In the genomic region with DNA sequence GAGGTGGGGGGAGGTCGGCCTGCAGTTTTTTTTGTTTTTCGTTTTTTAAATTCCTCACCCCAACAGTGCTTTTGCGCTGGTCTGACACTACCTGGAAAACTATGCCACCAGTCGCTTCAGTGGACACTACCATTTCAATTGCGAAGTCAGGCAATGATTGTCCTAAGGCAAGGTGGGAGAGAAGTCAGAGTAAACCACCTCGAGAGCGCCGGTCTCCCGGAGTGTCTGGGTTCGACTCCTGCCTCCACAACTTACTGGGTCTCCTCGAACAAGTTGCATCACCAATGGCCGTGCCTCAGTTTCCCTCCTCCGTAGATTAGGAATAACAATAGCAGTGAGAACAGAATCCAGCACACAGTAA, we compare ENCODE assay signal across 10 cellular contexts. TPM values are rescaled to one million over a fixed set of nuclear protein-coding genes. Genes with fewer than 3 reads are reported as not detected.
DNase-seq lines count a peak whose midpoint lies in the region; ATAC-seq and TF ChIP-seq lines count a peak whose summit lies in the region.
"Had no signal": no experiment of that assay in that cellular context is flagged by ENCODE, and none has a peak within 500 bp of the region (broad histone marks: within the 10 kb centered on the region; RNA-seq: fewer than 3 reads in every experiment).

No MANE protein-coding gene starts in this region.

- H3K27ac ChIP-seq in RWPE2 (ENCODE audit: poor library complexity, severe bottlenecking): no peak overlapping the region
- H3K27ac ChIP-seq in osteoblast (ENCODE audit: low read depth, low read length): no peak overlapping the region

- H3K27me3 ChIP-seq in RWPE2 (ENCODE audit: insufficient read depth, poor library complexity, severe bottlenecking): no peaks in the 10 kb centered on the region
- peaks cover 72% of the 10 kb centered on the region for H3K27me3 ChIP-seq in osteoblast (ENCODE audit: insufficient read depth, low read length)

- H3K36me3 ChIP-seq in RWPE2 (ENCODE audit: low read depth) (no peaks in the 10 kb centered on the region), osteoblast (ENCODE audit: insufficient read depth, low read length) (no peaks in the 10 kb centered on the region)

- H2AFZ ChIP-seq in osteoblast (ENCODE audit: low read length): peak overlapping the region; percentile 89

- no peaks in the 10 kb centered on the region for H3K79me2 ChIP-seq in osteoblast (ENCODE audit: insufficient read depth, low read length)

- DNase-seq in CD14-positive monocyte (ENCODE audit: low spot score): no peak
- no peak for DNase-seq in RWPE2 (ENCODE audit: low spot score)
- no peak for DNase-seq in fibroblast of villous mesenchyme (ENCODE audit: low read depth)
- no peak for DNase-seq in osteoblast (ENCODE audit: insufficient read length, low spot score, missing footprints)
- DNase-seq in activated gamma-delta T cell treated with Interleukin-2 at 50 U/mL for 16 hours: no peak
- DNase-seq in DMS114 treated with DMSO at 0.1 percent for 48 hours (lab: John Stamatoyannopoulos, UW; ENCODE audit: unreplicated experiment): no peak
- no peak for DNase-seq in effector CD8-positive, alpha-beta T cell (lab: John Stamatoyannopoulos, UW)
- DNase-seq: activated CD4-positive, alpha-beta T cell treated with anti-CD3 and anti-CD28 coated beads, Interleukin-2, amount 50 U/mL, for 1 hour had no signal

- H4K20me1 ChIP-seq in osteoblast (ENCODE audit: insufficient read depth, low read length): no peaks in the 10 kb centered on the region

- H3K4me3 ChIP-seq in RWPE2 (ENCODE audit: severe bottlenecking) (peak overlapping the region; percentile 39), fibroblast of villous mesenchyme (ENCODE audit: low read depth, low read length) (peak overlapping the region; percentile 73), osteoblast (ENCODE audit: insufficient read depth, low read length) (peak overlapping the region; percentile 73)
- H3K4me3 ChIP-seq: K562 had no signal

- peaks cover 9% of the 10 kb centered on the region for H3K4me1 Mint-ChIP-seq in CD14-positive monocyte

- peaks cover 47 to 59% (median 52%) of the 10 kb centered on the region in 3 donors for H3K27me3 Mint-ChIP-seq in CD14-positive monocyte (ENCODE audit: low read depth in 3 of 3)

- no peak for ATAC-seq in RWPE2 (ENCODE audit: low read depth)
- no peak for ATAC-seq in HG03520 (IDR thresholded peaks at IDR 0.05; ENCODE audit: unreplicated experiment)

- H3K27ac Mint-ChIP-seq in CD14-positive monocyte: no peak overlapping the region

- peaks cover 0 to 5% of the 10 kb centered on the region in 2 donors for H3K36me3 Mint-ChIP-seq in CD14-positive monocyte

- peak overlapping the region; percentile 91 for H3K4me2 ChIP-seq in osteoblast (ENCODE audit: insufficient read depth, low read length)

- TF ChIP-seq CTCF in CD14-positive monocyte (IDR thresholded peaks at IDR 0.05) (no peak), RWPE2 (IDR thresholded peaks at IDR 0.05; ENCODE audit: poor library complexity, severe bottlenecking) (no peak), fibroblast of villous mesenchyme (IDR thresholded peaks at IDR 0.05; ENCODE audit: insufficient read depth, low read depth, low read length) (no peak), osteoblast (IDR thresholded peaks at IDR 0.05; ENCODE audit: extremely low read depth, low read depth, low read length) (no peak)

- intact Hi-C loops in CD14-positive monocyte (cut with micrococcal nuclease): no loop called here

- H3K4me1 ChIP-seq in RWPE2 (ENCODE audit: insufficient read depth, poor library complexity, severe bottlenecking) (no peaks in the 10 kb centered on the region), osteoblast (ENCODE audit: insufficient read depth, low read length) (peaks cover 4% of the 10 kb centered on the region)

- no peaks in the 10 kb centered on the region for H3K9me3 ChIP-seq in RWPE2 (ENCODE audit: severe bottlenecking)
- no peaks in the 10 kb centered on the region for H3K9me3 ChIP-seq in osteoblast (ENCODE audit: low read depth, low read length)

- peak overlapping the region; percentile 71 to 86 for H3K4me3 Mint-ChIP-seq in CD14-positive monocyte

- peaks cover 4 to 16% (median 7%) of the 10 kb centered on the region in 7 donors for H3K9me3 Mint-ChIP-seq in CD14-positive monocyte

RNA-seq across cellular contexts. Expression of gene SLC44A3, which starts 0.6 kb away (rescaled TPM):
- not detected for polyA plus RNA-seq in CD14-positive monocyte
- total RNA-seq in fibroblast of villous mesenchyme (1.7 and 1.9 TPM in 2 replicates), osteoblast (2.9 and 7.1 TPM in 2 replicates)
- total RNA-seq: K562 had no signal
- polyA plus RNA-seq: K562 had no signal
